ENCODE assay signal across 8 cellular contexts in genomic region chr1:52032785-52033131, GRCh38. TPM values are rescaled to one million over a fixed set of nuclear protein-coding genes. Genes with fewer than 3 reads are reported as not detected.
DNase-seq lines count a peak whose midpoint lies in the region; ATAC-seq and TF ChIP-seq lines count a peak whose summit lies in the region.

No MANE protein-coding gene starts in this region.

- peak overlapping the region; percentile 92 for H3K4me3 Mint-ChIP-seq in activated naive CD8-positive, alpha-beta T cell treated with anti-CD3 and anti-CD28 coated beads for 36 hours

- peak overlapping the region; percentile 93 for H3K4me3 ChIP-seq in MM.1S (ENCODE audit: low read length)

- peaks cover 25% of the 10 kb centered on the region for H3F3A ChIP-seq in MM.1S (ENCODE audit: insufficient read depth, low read length)

- H3K9me3 ChIP-seq in MM.1S (replicated peaks; ENCODE audit: insufficient read depth, low read length): no peaks in the 10 kb centered on the region

- no peak for TF ChIP-seq CTCF in MM.1S (IDR thresholded peaks at IDR 0.05; ENCODE audit: low read length)

- no peaks in the 10 kb centered on the region for H3K27me3 ChIP-seq in MM.1S (replicated peaks; ENCODE audit: insufficient read depth, low read length)

- no peaks in the 10 kb centered on the region for H3K9me3 Mint-ChIP-seq in activated naive CD8-positive, alpha-beta T cell treated with anti-CD3 and anti-CD28 coated beads for 36 hours

- no peaks in the 10 kb centered on the region for H3K9me2 ChIP-seq in MM.1S (replicated peaks; ENCODE audit: insufficient read depth, low read length)

- peaks cover 43% of the 10 kb centered on the region for H3K79me2 ChIP-seq in MM.1S (ENCODE audit: low read length)

- H3K27ac Mint-ChIP-seq in activated naive CD8-positive, alpha-beta T cell treated with anti-CD3 and anti-CD28 coated beads for 36 hours: peak overlapping the region; percentile 92

- peaks cover 32% of the 10 kb centered on the region for H3K36me3 Mint-ChIP-seq in activated naive CD8-positive, alpha-beta T cell treated with anti-CD3 and anti-CD28 coated beads for 36 hours

- peak overlapping the region; percentile 80 for H3K4me2 ChIP-seq in MM.1S (ENCODE audit: low read depth, low read length)

- ATAC-seq in GM21381 (IDR thresholded peaks at IDR 0.05; ENCODE audit: unreplicated experiment) (peak; percentile 46), left cardiac atrium (peak; percentile 53 to 67), HG03139 (IDR thresholded peaks at IDR 0.05; ENCODE audit: unreplicated experiment) (no peak), GM21717 (IDR thresholded peaks at IDR 0.05; ENCODE audit: unreplicated experiment) (no peak)

- peak; percentile 81 for DNase-seq in DMS53 (lab: John Stamatoyannopoulos, UW)
- DNase-seq in MM.1S: peak; percentile 49
- DNase-seq in activated naive CD8-positive, alpha-beta T cell treated with anti-CD3 and anti-CD28 coated beads for 36 hours: peak; percentile 20
- DNase-seq in left cardiac atrium: peak; percentile 49
- DNase-seq in posterior vena cava (ENCODE audit: low spot score): peak; percentile 86

- H3K27ac ChIP-seq in MM.1S (ENCODE audit: low read length): peak overlapping the region; percentile 78; the same call in 1 of the 2 replicates

- peak overlapping the region; percentile 75 for H2AFZ ChIP-seq in MM.1S (ENCODE audit: low read length)

- H3K4me1 ChIP-seq in MM.1S (ENCODE audit: low read length): peaks cover 8% of the 10 kb centered on the region

- intact Hi-C loops in left cardiac atrium (cut with DNase I): no loop called here
- intact Hi-C loops in posterior vena cava (cut with DNase I): no loop called here

- no peaks in the 10 kb centered on the region for H3K27me3 Mint-ChIP-seq in activated naive CD8-positive, alpha-beta T cell treated with anti-CD3 and anti-CD28 coated beads for 36 hours

- peak overlapping the region; percentile 86 for H3K9ac ChIP-seq in MM.1S (ENCODE audit: low read length)

- H3K36me3 ChIP-seq in MM.1S (replicated peaks; ENCODE audit: insufficient read depth, low read length): no peaks in the 10 kb centered on the region

- peaks cover 9% of the 10 kb centered on the region; the same call in 1 of the 2 replicates for H4K20me1 ChIP-seq in MM.1S (ENCODE audit: insufficient read depth, low read length)

- H3K4me1 Mint-ChIP-seq in activated naive CD8-positive, alpha-beta T cell treated with anti-CD3 and anti-CD28 coated beads for 36 hours: peaks cover 26% of the 10 kb centered on the region

RNA-seq across cellular contexts. Expression of gene KTI12, which starts 0.9 kb away (rescaled TPM):
- 10 to 100 TPM; 17.6 to 18.1 TPM for total RNA-seq in activated naive CD8-positive, alpha-beta T cell treated with anti-CD3 and anti-CD28 coated beads for 36 hours
- 1 to 10 TPM; 3.9 to 5.4 TPM for total RNA-seq in left cardiac atrium
- total RNA-seq in posterior vena cava: 1 to 10 TPM; 5.7 to 7.8 TPM

RNA-seq across cellular contexts. Expression of gene TXNDC12, which starts 22.2 kb away (rescaled TPM):
- 10 to 100 TPM; 33.3 to 36.1 TPM for total RNA-seq in activated naive CD8-positive, alpha-beta T cell treated with anti-CD3 and anti-CD28 coated beads for 36 hours
- total RNA-seq in left cardiac atrium (10 to 100 TPM; 29.9 to 38.7 TPM), posterior vena cava (10 to 100 TPM; 30.1 to 32.7 TPM)

RNA-seq across cellular contexts. Expression of gene BTF3L4, which starts 23.3 kb away (rescaled TPM):
- 10 to 100 TPM; 40.2 to 43.2 TPM for total RNA-seq in activated naive CD8-positive, alpha-beta T cell treated with anti-CD3 and anti-CD28 coated beads for 36 hours
- 10 to 100 TPM; 28.7 to 36.3 TPM for total RNA-seq in left cardiac atrium
- total RNA-seq in posterior vena cava: 10 to 100 TPM; 36.6 to 41.5 TPM

RNA-seq across cellular contexts. Expression of gene RAB3B, which starts 42.3 kb away (rescaled TPM):
- under 1 TPM; 0.06 to 0.08 TPM for total RNA-seq in activated naive CD8-positive, alpha-beta T cell treated with anti-CD3 and anti-CD28 coated beads for 36 hours
- total RNA-seq in left cardiac atrium: not detected
- total RNA-seq in posterior vena cava: under 1 TPM in 1 of 2 donors, not detected in 1; 0.05 TPM

Comparison
In these comparisons a context has a peak if more than half of its experiments do, and no peak if none do; other contexts are left out.
1. DNase-seq: peak in every context shown above with its lines; median percentile 86 in posterior vena cava; 81 in DMS53; 49 in MM.1S; 49 in left cardiac atrium; 20 in activated naive CD8-positive, alpha-beta T cell treated with anti-CD3 and anti-CD28 coated beads for 36 hours.
2. ATAC-seq: peak in GM21381 (single experiment) and left cardiac atrium (2 of 2); none in HG03139 (single experiment) and GM21717 (single experiment).